8 cellular contexts compared by ENCODE assay signal in genomic region chr2:235746257-235746934, GRCh38.
DNase-seq lines count a peak whose midpoint lies in the region; ATAC-seq and TF ChIP-seq lines count a peak whose summit lies in the region.

No MANE protein-coding gene starts in this region.

- no peaks in the 10 kb centered on the region for H3K9me3 Mint-ChIP-seq in activated T-cell treated with anti-CD3 and anti-CD28 coated beads, Interleukin-2, amount 50 U/mL, for 72 hours

- H3K27ac Mint-ChIP-seq in activated T-cell treated with anti-CD3 and anti-CD28 coated beads, Interleukin-2, amount 50 U/mL, for 72 hours = no peak overlapping the region

- intact Hi-C loops in Right ventricle myocardium inferior (cut with DNase I) = loop anchor here (1.0 to 10.0 kb wide), 5 partner anchors 74 to 609 kb away; partner anchors contain the start of gene AGAP1
- intact Hi-C loops in cardiac septum (cut with DNase I) = loop anchor here (1.0 to 5.0 kb wide), 4 partner anchors 76 to 609 kb away; no protein-coding TSS in a partner anchor

- no peaks in the 10 kb centered on the region for H3K4me1 Mint-ChIP-seq in activated T-cell treated with anti-CD3 and anti-CD28 coated beads, Interleukin-2, amount 50 U/mL, for 72 hours (ENCODE audit: low read depth)

- H3K36me3 Mint-ChIP-seq in activated T-cell treated with anti-CD3 and anti-CD28 coated beads, Interleukin-2, amount 50 U/mL, for 72 hours (ENCODE audit: insufficient read depth in 2 of 2) = no peaks in the 10 kb centered on the region

- H3K27me3 ChIP-seq in foreskin keratinocyte = no peaks in the 10 kb centered on the region

- ATAC-seq in Right ventricle myocardium inferior (peak; percentile 88), foreskin keratinocyte (peak; percentile 69), GM21390 (IDR thresholded peaks at IDR 0.05; ENCODE audit: unreplicated experiment) (no peak)
- peak; percentile 66 to 76 for ATAC-seq in activated T-cell treated with anti-CD3 and anti-CD28 coated beads, Interleukin-2, amount 50 U/mL, for 72 hours (replicated peaks in 1 of 2)

- H3K4me3 Mint-ChIP-seq in activated T-cell treated with anti-CD3 and anti-CD28 coated beads, Interleukin-2, amount 50 U/mL, for 72 hours = no peak overlapping the region

- H3K4me1 ChIP-seq in foreskin keratinocyte = peaks cover 17% of the 10 kb centered on the region

- DNase-seq in Right ventricle myocardium inferior (ENCODE audit: missing footprints) (no peak), cardiac septum (ENCODE audit: low spot score) (no peak), HPDE6-E6E7 (ENCODE audit: extremely low spot score) (peak; percentile 71), NOMO-1 treated with DMSO at 0.1 percent for 48 hours (lab: John Stamatoyannopoulos, UW; ENCODE audit: unreplicated experiment) (peak; percentile 56), foreskin keratinocyte (peak; percentile 59 to 78), nucleus accumbens (lab: John Stamatoyannopoulos, UW) (peak in 37 of 56 donors; percentile 12 to 84 (median 43))
- DNase-seq in activated T-cell treated with anti-CD3 and anti-CD28 coated beads, Interleukin-2, amount 50 U/mL, for 72 hours = peak; percentile 43 to 53

- peaks cover 19% of the 10 kb centered on the region for H3K27me3 Mint-ChIP-seq in activated T-cell treated with anti-CD3 and anti-CD28 coated beads, Interleukin-2, amount 50 U/mL, for 72 hours (ENCODE audit: low read depth)

- H3K27ac ChIP-seq in foreskin keratinocyte = no peak overlapping the region

- TF ChIP-seq CTCF in foreskin keratinocyte (conservative IDR thresholded peaks at IDR 0.05) = peak; percentile 84

Comparison
In these comparisons a context has a peak if more than half of its experiments do, and no peak if none do; other contexts are left out.
1. DNase-seq: peak in HPDE6-E6E7 (single experiment), NOMO-1 treated with DMSO at 0.1 percent for 48 hours (single experiment), activated T-cell treated with anti-CD3 and anti-CD28 coated beads, Interleukin-2, amount 50 U/mL, for 72 hours (2 of 2), foreskin keratinocyte (2 of 2) and nucleus accumbens (37 of 56); none in Right ventricle myocardium inferior (single experiment) and cardiac septum (single experiment).